ENCODE assay signal across 9 cellular contexts in genomic region chr6:127879685-127880084, GRCh38. TPM values are rescaled to one million over a fixed set of nuclear protein-coding genes. Genes with fewer than 3 reads are reported as not detected.
DNase-seq lines count a peak whose midpoint lies in the region.
"Had no signal": no experiment of that assay in that cellular context is flagged by ENCODE, and none has a peak within 500 bp of the region (broad histone marks: within the 10 kb centered on the region; RNA-seq: fewer than 3 reads in every experiment).

No MANE protein-coding gene starts in this region.

- peaks cover 52% of the 10 kb centered on the region for H3K36me3 Mint-ChIP-seq in activated T-helper 2 cell treated with anti-CD3 and anti-CD28 coated beads, Interferon-gamma antibody, Interleukin-2, Interleukin-4, amounts not matched to agents 10 μg/mL and 5 μg/mL and 100 μg/mL, durations not matched to agents 14 hours and 24 hours and 36 hours (ENCODE audit: low read depth)

- peaks cover 52% of the 10 kb centered on the region for H3K4me1 Mint-ChIP-seq in activated T-helper 2 cell treated with anti-CD3 and anti-CD28 coated beads, Interferon-gamma antibody, Interleukin-2, Interleukin-4, amounts not matched to agents 10 μg/mL and 5 μg/mL and 100 μg/mL, durations not matched to agents 14 hours and 24 hours and 36 hours (ENCODE audit: low read depth)

- H2AFZ ChIP-seq in ACC112 (ENCODE audit: low read length, unreplicated experiment): peak overlapping the region; percentile 36

- no peak overlapping the region for H3K9ac ChIP-seq in HUES64 (ENCODE audit: low read depth, low read length)

- 36% methylated on average over 12 of the region's 12 CpGs for WGBS in HUES64

- no peaks in the 10 kb centered on the region for H3K9me3 ChIP-seq in HUES64 (ENCODE audit: insufficient read depth, low read depth, low read length)
- H3K9me3 ChIP-seq: gastroesophageal sphincter had no signal

- H3K4me3 Mint-ChIP-seq in activated T-helper 2 cell treated with anti-CD3 and anti-CD28 coated beads, Interferon-gamma antibody, Interleukin-2, Interleukin-4, amounts not matched to agents 10 μg/mL and 5 μg/mL and 100 μg/mL, durations not matched to agents 14 hours and 24 hours and 36 hours (ENCODE audit: low read depth): peak overlapping the region; percentile 58

- no peaks in the 10 kb centered on the region for H3K27me3 Mint-ChIP-seq in activated T-helper 2 cell treated with anti-CD3 and anti-CD28 coated beads, Interferon-gamma antibody, Interleukin-2, Interleukin-4, amounts not matched to agents 10 μg/mL and 5 μg/mL and 100 μg/mL, durations not matched to agents 14 hours and 24 hours and 36 hours (ENCODE audit: low read depth)

- intact Hi-C loops in activated T-helper 2 cell treated with anti-CD3 and anti-CD28 coated beads, Interferon-gamma antibody, Interleukin-2, Interleukin-4, amounts not matched to agents 10 μg/mL and 5 μg/mL and 100 μg/mL, durations not matched to agents 14 hours and 24 hours and 36 hours (cut with micrococcal nuclease): loop anchor here (1.0 kb wide), 2 partner anchors 14 to 29 kb away; no protein-coding TSS in a partner anchor

- H3K27ac ChIP-seq in ACC112 (ENCODE audit: low read depth, low read length) (no peak overlapping the region), HUES64 (ENCODE audit: low read depth, low read length) (no peak overlapping the region)
- H3K27ac ChIP-seq: gastroesophageal sphincter had no signal

- H3K27me3 ChIP-seq in ACC112 (ENCODE audit: insufficient read depth, low read length) (no peaks in the 10 kb centered on the region), HUES64 (ENCODE audit: insufficient read depth, low read length) (no peaks in the 10 kb centered on the region)
- H3K27me3 ChIP-seq: gastroesophageal sphincter had no signal

- H3K79me2 ChIP-seq in ACC112 (ENCODE audit: control insufficient read depth, insufficient read depth, low read length, unreplicated experiment): no peaks in the 10 kb centered on the region

- H3K27ac Mint-ChIP-seq in activated T-helper 2 cell treated with anti-CD3 and anti-CD28 coated beads, Interferon-gamma antibody, Interleukin-2, Interleukin-4, amounts not matched to agents 10 μg/mL and 5 μg/mL and 100 μg/mL, durations not matched to agents 14 hours and 24 hours and 36 hours: peak overlapping the region; percentile 72

- H3K4me3 ChIP-seq in ACC112 (ENCODE audit: low read depth, low read length) (no peak overlapping the region), HUES64 (ENCODE audit: low read length) (peak overlapping the region; percentile 30)
- H3K4me3 ChIP-seq: gastroesophageal sphincter had no signal

- no peak for DNase-seq in activated T-helper 2 cell treated with anti-CD3 and anti-CD28 coated beads, Interferon-gamma antibody, Interleukin-2, Interleukin-4, amounts not matched to agents 10 μg/mL and 5 μg/mL and 100 μg/mL, durations not matched to agents 14 hours and 24 hours and 36 hours (ENCODE audit: low spot score)
- DNase-seq in left kidney (ENCODE audit: low read depth, low spot score) (peak; percentile 77), kidney glomerular epithelial cell (lab: John Stamatoyannopoulos, UW) (no peak), NCI-H510A treated with DMSO at 0.1 percent for 48 hours (lab: John Stamatoyannopoulos, UW) (no peak), mesenteric fat pad (ENCODE audit: low spot score) (no peak), NCI-H1417 treated with DMSO at 0.1 percent for 48 hours (lab: John Stamatoyannopoulos, UW) (no peak)

- peaks cover 8% of the 10 kb centered on the region for H3K9me3 Mint-ChIP-seq in activated T-helper 2 cell treated with anti-CD3 and anti-CD28 coated beads, Interferon-gamma antibody, Interleukin-2, Interleukin-4, amounts not matched to agents 10 μg/mL and 5 μg/mL and 100 μg/mL, durations not matched to agents 14 hours and 24 hours and 36 hours

- H3K36me3 ChIP-seq in ACC112 (ENCODE audit: insufficient read depth, low read length): no peaks in the 10 kb centered on the region
- H3K36me3 ChIP-seq in HUES64 (ENCODE audit: insufficient read depth, low read length): no peaks in the 10 kb centered on the region
- H3K36me3 ChIP-seq: gastroesophageal sphincter had no signal

- H3K4me1 ChIP-seq in ACC112 (ENCODE audit: control insufficient read depth, insufficient read depth, low read length, unreplicated experiment): no peaks in the 10 kb centered on the region
- H3K4me1 ChIP-seq in HUES64 (ENCODE audit: insufficient read depth, low read length): peaks cover 11% of the 10 kb centered on the region
- H3K4me1 ChIP-seq: gastroesophageal sphincter had no signal

RNA-seq across cellular contexts. Expression of gene THEMIS, which starts 21.2 kb away (rescaled TPM):
- polyA plus RNA-seq in HUES64 (2013, experiment 1 of 2): not detected
- not detected for polyA plus RNA-seq in HUES64 (2013, experiment 2 of 2)
- total RNA-seq in activated T-helper 2 cell treated with anti-CD3 and anti-CD28 coated beads, Interferon-gamma antibody, Interleukin-2, Interleukin-4, amounts not matched to agents 10 μg/mL and 5 μg/mL and 100 μg/mL, durations not matched to agents 14 hours and 24 hours and 36 hours: 10.2 and 10.3 TPM in 2 replicates
- 0.45 TPM for total RNA-seq in mesenteric fat pad
